In genomic region chr2:217977840-217978535, GRCh38 we compare ENCODE assay signal across 14 cellular contexts. TPM values are rescaled to one million over a fixed set of nuclear protein-coding genes. Genes with fewer than 3 reads are reported as not detected.
DNase-seq lines count a peak whose midpoint lies in the region; ATAC-seq and TF ChIP-seq lines count a peak whose summit lies in the region.
"Had no signal": no experiment of that assay in that cellular context is flagged by ENCODE, and none has a peak within 500 bp of the region (broad histone marks: within the 10 kb centered on the region; RNA-seq: fewer than 3 reads in every experiment).

No MANE protein-coding gene starts in this region.

- H3K27ac ChIP-seq in cardiac muscle cell = no peak overlapping the region
- H3K27ac ChIP-seq in uterus = peak overlapping the region; percentile 88 to 93

- ATAC-seq in Right ventricle myocardium superior (ENCODE audit: poor library complexity) = no peak
- no peak for ATAC-seq in HG02759 (IDR thresholded peaks at IDR 0.05; ENCODE audit: unreplicated experiment)
- ATAC-seq in SK-N-SH treated with all-trans-retinoic acid at 6 μM for 48 hours = no peak

- H3K4me3 ChIP-seq in cardiac muscle cell (peak overlapping the region; percentile 40), iPS-15b (ENCODE audit: low read depth, low read length) (peak overlapping the region; percentile 45), uterus (peak overlapping the region; percentile 64 to 73)

- H3K9me3 ChIP-seq in cardiac muscle cell (ENCODE audit: low read depth) (no peaks in the 10 kb centered on the region), iPS-15b (ENCODE audit: control insufficient read depth, insufficient read depth, low read length) (no peaks in the 10 kb centered on the region), uterus (no peaks in the 10 kb centered on the region)

- no peaks in the 10 kb centered on the region for H3K36me3 ChIP-seq in cardiac muscle cell
- H3K36me3 ChIP-seq in iPS-15b (ENCODE audit: control insufficient read depth, insufficient read depth, low read length) = no peaks in the 10 kb centered on the region
- no peaks in the 10 kb centered on the region for H3K36me3 ChIP-seq in uterus

- intact Hi-C loops in Right ventricle myocardium superior (cut with DNase I) = no loop called here
- intact Hi-C loops in posterior vena cava (cut with DNase I) = loop anchor here in 1 of 2 donors (5.0 kb wide), 1 partner anchor 36 kb away; no protein-coding TSS in a partner anchor
- intact Hi-C loops in uterus (cut with DNase I; ENCODE audit: low total_unique reads) = no loop called here

- DNase-seq in cardiac muscle cell (ENCODE audit: low read depth in 1 of 2, low spot score in 1 of 2) (no peak), Right ventricle myocardium superior (no peak), posterior vena cava (ENCODE audit: low spot score) (peak; percentile 23), uterus (no peak), cerebellar cortex (ENCODE audit: low spot score) (no peak)
- DNase-seq: 8988T; activated effector memory CD4-positive, alpha-beta T cell treated with Interleukin-2 at 50 U/mL for 16 hours; CD4-positive, alpha-beta memory T cell; NCI-H187 treated with DMSO at 0.1 percent for 48 hours; SIG-M5; stimulated activated naive CD4-positive, alpha-beta T cell treated with Interleukin-2 at 50 U/mL for 16 hours had no signal

- H3K4me1 ChIP-seq in cardiac muscle cell (ENCODE audit: low read depth) (peaks cover 4% of the 10 kb centered on the region), iPS-15b (ENCODE audit: control insufficient read depth, insufficient read depth, low read length) (peaks cover 7% of the 10 kb centered on the region), uterus (peaks cover 0 to 17% of the 10 kb centered on the region in 2 donors)

- TF ChIP-seq CTCF in cardiac muscle cell (IDR thresholded peaks at IDR 0.05; ENCODE audit: low read depth, low read length) (no peak), uterus (IDR thresholded peaks at IDR 0.05) (no peak)

- H3K9ac ChIP-seq in iPS-15b (ENCODE audit: low read depth, low read length) = no peak overlapping the region

- peaks cover 9% of the 10 kb centered on the region for H3K27me3 ChIP-seq in cardiac muscle cell
- peaks cover 21% of the 10 kb centered on the region for H3K27me3 ChIP-seq in iPS-15b (ENCODE audit: control insufficient read depth, insufficient read depth, low read length)
- H3K27me3 ChIP-seq in uterus = no peaks in the 10 kb centered on the region

- no peak for TF ChIP-seq POLR2A in uterus (IDR thresholded peaks at IDR 0.05)

TF ChIP-seq in SK-N-SH treated with all-trans-retinoic acid at 6 μM for 48 hours, 23 proteins besides CTCF, POLR2A, EP300 and RAD21:
- TF ChIP-seq, protein P1, sequence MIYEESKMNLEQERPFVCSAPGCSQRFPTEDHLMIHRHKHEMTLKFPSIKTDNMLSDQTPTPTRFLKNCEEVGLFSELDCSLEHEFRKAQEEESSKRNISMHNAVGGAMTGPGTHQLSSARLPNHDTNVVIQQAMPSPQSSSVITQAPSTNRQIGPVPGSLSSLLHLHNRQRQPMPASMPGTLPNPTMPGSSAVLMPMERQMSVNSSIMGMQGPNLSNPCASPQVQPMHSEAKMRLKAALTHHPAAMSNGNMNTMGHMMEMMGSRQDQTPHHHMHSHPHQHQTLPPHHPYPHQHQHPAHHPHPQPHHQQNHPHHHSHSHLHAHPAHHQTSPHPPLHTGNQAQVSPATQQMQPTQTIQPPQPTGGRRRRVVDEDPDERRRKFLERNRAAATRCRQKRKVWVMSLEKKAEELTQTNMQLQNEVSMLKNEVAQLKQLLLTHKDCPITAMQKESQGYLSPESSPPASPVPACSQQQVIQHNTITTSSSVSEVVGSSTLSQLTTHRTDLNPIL (CRISPR knock-in tag; IDR thresholded peaks at IDR 0.05; ENCODE audit: low read depth) = no peak
- TF ChIP-seq, protein P2, sequence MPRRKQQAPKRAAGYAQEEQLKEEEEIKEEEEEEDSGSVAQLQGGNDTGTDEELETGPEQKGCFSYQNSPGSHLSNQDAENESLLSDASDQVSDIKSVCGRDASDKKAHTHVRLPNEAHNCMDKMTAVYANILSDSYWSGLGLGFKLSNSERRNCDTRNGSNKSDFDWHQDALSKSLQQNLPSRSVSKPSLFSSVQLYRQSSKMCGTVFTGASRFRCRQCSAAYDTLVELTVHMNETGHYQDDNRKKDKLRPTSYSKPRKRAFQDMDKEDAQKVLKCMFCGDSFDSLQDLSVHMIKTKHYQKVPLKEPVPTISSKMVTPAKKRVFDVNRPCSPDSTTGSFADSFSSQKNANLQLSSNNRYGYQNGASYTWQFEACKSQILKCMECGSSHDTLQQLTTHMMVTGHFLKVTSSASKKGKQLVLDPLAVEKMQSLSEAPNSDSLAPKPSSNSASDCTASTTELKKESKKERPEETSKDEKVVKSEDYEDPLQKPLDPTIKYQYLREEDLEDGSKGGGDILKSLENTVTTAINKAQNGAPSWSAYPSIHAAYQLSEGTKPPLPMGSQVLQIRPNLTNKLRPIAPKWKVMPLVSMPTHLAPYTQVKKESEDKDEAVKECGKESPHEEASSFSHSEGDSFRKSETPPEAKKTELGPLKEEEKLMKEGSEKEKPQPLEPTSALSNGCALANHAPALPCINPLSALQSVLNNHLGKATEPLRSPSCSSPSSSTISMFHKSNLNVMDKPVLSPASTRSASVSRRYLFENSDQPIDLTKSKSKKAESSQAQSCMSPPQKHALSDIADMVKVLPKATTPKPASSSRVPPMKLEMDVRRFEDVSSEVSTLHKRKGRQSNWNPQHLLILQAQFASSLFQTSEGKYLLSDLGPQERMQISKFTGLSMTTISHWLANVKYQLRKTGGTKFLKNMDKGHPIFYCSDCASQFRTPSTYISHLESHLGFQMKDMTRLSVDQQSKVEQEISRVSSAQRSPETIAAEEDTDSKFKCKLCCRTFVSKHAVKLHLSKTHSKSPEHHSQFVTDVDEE (CRISPR knock-in tag; IDR thresholded peaks at IDR 0.05) = no peak
- TF ChIP-seq CSDC2 (CRISPR knock-in tag; IDR thresholded peaks at IDR 0.05) (no peak), BACH2 (CRISPR knock-in tag; IDR thresholded peaks at IDR 0.05; ENCODE audit: borderline replicate concordance) (no peak), TOX (CRISPR knock-in tag; IDR thresholded peaks at IDR 0.05; ENCODE audit: borderline replicate concordance) (no peak), ZNF8 (CRISPR knock-in tag; IDR thresholded peaks at IDR 0.05) (no peak), RARB (CRISPR knock-in tag; IDR thresholded peaks at IDR 0.05) (no peak), ISL1 (CRISPR knock-in tag; IDR thresholded peaks at IDR 0.05) (no peak), ZNF565 (CRISPR knock-in tag; conservative IDR thresholded peaks at IDR 0.05; ENCODE audit: low read depth) (no peak), TCF4 (CRISPR knock-in tag; IDR thresholded peaks at IDR 0.05; ENCODE audit: borderline replicate concordance) (no peak), ZC3H10 (CRISPR knock-in tag; IDR thresholded peaks at IDR 0.05) (no peak), ZFP3 (CRISPR knock-in tag; IDR thresholded peaks at IDR 0.05) (no peak), PPARA (CRISPR knock-in tag; IDR thresholded peaks at IDR 0.05; ENCODE audit: borderline replicate concordance) (no peak), SNAI2 (CRISPR knock-in tag; IDR thresholded peaks at IDR 0.05) (no peak), OSR1 (CRISPR knock-in tag; IDR thresholded peaks at IDR 0.05) (no peak), ZNF70 (CRISPR knock-in tag; IDR thresholded peaks at IDR 0.05) (no peak), ZFP30 (CRISPR knock-in tag; IDR thresholded peaks at IDR 0.05) (no peak)
- TF ChIP-seq, protein P3, sequence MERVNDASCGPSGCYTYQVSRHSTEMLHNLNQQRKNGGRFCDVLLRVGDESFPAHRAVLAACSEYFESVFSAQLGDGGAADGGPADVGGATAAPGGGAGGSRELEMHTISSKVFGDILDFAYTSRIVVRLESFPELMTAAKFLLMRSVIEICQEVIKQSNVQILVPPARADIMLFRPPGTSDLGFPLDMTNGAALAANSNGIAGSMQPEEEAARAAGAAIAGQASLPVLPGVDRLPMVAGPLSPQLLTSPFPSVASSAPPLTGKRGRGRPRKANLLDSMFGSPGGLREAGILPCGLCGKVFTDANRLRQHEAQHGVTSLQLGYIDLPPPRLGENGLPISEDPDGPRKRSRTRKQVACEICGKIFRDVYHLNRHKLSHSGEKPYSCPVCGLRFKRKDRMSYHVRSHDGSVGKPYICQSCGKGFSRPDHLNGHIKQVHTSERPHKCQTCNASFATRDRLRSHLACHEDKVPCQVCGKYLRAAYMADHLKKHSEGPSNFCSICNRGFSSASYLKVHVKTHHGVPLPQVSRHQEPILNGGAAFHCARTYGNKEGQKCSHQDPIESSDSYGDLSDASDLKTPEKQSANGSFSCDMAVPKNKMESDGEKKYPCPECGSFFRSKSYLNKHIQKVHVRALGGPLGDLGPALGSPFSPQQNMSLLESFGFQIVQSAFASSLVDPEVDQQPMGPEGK (CRISPR knock-in tag; IDR thresholded peaks at IDR 0.05; ENCODE audit: borderline replicate concordance) = no peak

RNA-seq across cellular contexts. Expression of gene TNS1, which starts 24.8 kb away (rescaled TPM):
- total RNA-seq in cardiac muscle cell (44.3 and 45.0 TPM in 2 replicates), Right ventricle myocardium superior (722 TPM), posterior vena cava (1,000 to 10,000 TPM; 1,255 to 1,508 TPM), uterus (1,000 to 10,000 TPM in 1 of 4 donors, 100 to 1,000 TPM in 3; 144 to 1,338 (median 313) TPM)
- polyA plus RNA-seq in cardiac muscle cell = 13.7 and 16.7 TPM in 2 replicates
- polyA plus RNA-seq: CD4-positive, alpha-beta memory T cell had no signal
